8 cellular contexts compared by ENCODE assay signal in the genomic region with DNA sequence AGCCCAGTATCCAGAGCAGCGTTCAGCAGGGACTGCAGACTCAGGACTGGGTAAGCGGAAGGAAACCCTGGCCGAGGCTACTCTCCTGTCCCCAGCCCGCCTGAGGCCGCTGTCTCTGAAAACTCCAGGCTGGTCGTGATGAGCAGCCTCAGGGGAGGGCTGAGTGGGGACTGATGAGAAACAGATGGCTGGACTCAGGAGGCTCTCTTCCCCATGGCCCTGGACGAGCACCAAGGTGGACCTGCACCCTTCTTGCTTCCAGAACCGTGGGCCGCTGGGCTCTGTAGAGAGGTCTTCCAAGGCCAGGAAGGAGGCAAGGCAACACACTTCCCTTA. TPM values are rescaled to one million over a fixed set of nuclear protein-coding genes. Genes with fewer than 3 reads are reported as not detected.
DNase-seq lines count a peak whose midpoint lies in the region; ATAC-seq and TF ChIP-seq lines count a peak whose summit lies in the region.

No MANE protein-coding gene starts in this region.

- no peaks in the 10 kb centered on the region for H3K36me3 ChIP-seq in mucosa of stomach (ENCODE audit: control insufficient read depth, insufficient read depth, low read length)

- H3K4me1 ChIP-seq in mucosa of stomach (ENCODE audit: control insufficient read depth, insufficient read depth, low read length): peaks cover 19% of the 10 kb centered on the region

- POLR2A ChIA-PET in AG04449 (lab: Yijun Ruan, JAX): interaction anchor here (2.0 kb wide), 1 partner anchor 12 kb away, joined by 8 read pairs; no protein-coding TSS in a partner anchor

- TF ChIP-seq CTCF in AG04449 (IDR thresholded peaks at IDR 0.05; ENCODE audit: insufficient read depth, low read length, missing control alignments) (no peak), choroid plexus epithelial cell (conservative IDR thresholded peaks at IDR 0.05; ENCODE audit: low read depth, low read length) (no peak)

- no peak for DNase-seq in AG04449 (ENCODE audit: low read depth, low spot score)
- DNase-seq in Jurkat, Clone E6-1 (ENCODE audit: low read depth, low spot score): no peak
- DNase-seq in choroid plexus epithelial cell (ENCODE audit: low read depth): no peak
- no peak for DNase-seq in inferior parietal cortex (ENCODE audit: extremely low spot score)
- no peak for DNase-seq in NCI-H2107 (lab: John Stamatoyannopoulos, UW)
- no peak for DNase-seq in NCI-H187 treated with DMSO at 0.1 percent for 48 hours (lab: John Stamatoyannopoulos, UW)

- CTCF ChIA-PET in AG04449 (lab: Yijun Ruan, JAX): interaction anchor here (0.7 to 1.7 kb wide), 7 partner anchors 10 to 91 kb away, joined by 3 to 8 read pairs (median 3); no protein-coding TSS in a partner anchor

- H3K9me3 ChIP-seq in mucosa of stomach (ENCODE audit: control insufficient read depth, low read length): no peaks in the 10 kb centered on the region

- peak overlapping the region; percentile 89 for H3K9ac ChIP-seq in mucosa of stomach (ENCODE audit: low read length)

- H3K4me3 ChIP-seq in AG04449 (ENCODE audit: low read depth, low read length) (peak overlapping the region; percentile 79), choroid plexus epithelial cell (ENCODE audit: low read depth, low read length) (peak overlapping the region; percentile 73), mucosa of stomach (ENCODE audit: low read length) (peak overlapping the region; percentile 60)
- H3K4me3 ChIP-seq in Jurkat, Clone E6-1 (ENCODE audit: low read length): peak overlapping the region; percentile 91

- no peak for ATAC-seq in GM18868 (IDR thresholded peaks at IDR 0.05; ENCODE audit: unreplicated experiment)

- H3K27me3 ChIP-seq in mucosa of stomach (ENCODE audit: control insufficient read depth, insufficient read depth, low read length): no peaks in the 10 kb centered on the region

RNA-seq across cellular contexts. Expression of a gene that starts 1.1 kb away (rescaled TPM):
- 3.9 TPM for polyA plus RNA-seq in Jurkat, Clone E6-1 (2012; ENCODE audit: insufficient read depth, insufficient read length)

RNA-seq across cellular contexts. Expression of a gene that starts 20.2 kb away (rescaled TPM):
- polyA plus RNA-seq in Jurkat, Clone E6-1 (2012; ENCODE audit: insufficient read depth, insufficient read length): 184 TPM
